8 cellular contexts compared by ENCODE assay signal in the genomic region with DNA sequence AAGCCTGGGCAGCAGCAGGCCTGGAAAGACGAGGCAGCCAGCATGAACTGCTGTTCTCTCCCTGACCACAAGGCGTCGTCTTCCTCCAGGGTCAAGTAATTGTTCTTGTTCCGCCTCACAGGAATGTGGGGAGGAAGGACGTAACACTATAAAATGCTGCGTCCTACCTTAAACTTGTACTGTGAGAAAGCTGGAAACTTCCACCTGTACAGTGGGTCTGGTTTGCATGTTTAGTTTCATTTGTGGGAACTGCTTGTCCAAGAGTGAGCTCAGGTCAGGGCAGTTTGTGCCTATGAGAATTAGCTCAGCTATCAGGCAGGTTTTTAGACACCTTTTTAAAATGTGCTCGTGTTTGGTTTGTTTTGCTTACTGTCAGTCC. TPM values are rescaled to one million over a fixed set of nuclear protein-coding genes. Genes with fewer than 3 reads are reported as not detected.
DNase-seq lines count a peak whose midpoint lies in the region; ATAC-seq lines count a peak whose summit lies in the region.

No MANE protein-coding gene starts in this region.

- H3K27me3 Mint-ChIP-seq in activated CD4-positive, alpha-beta T cell treated with anti-CD3 and anti-CD28 coated beads for 36 hours = no peaks in the 10 kb centered on the region

- no peaks in the 10 kb centered on the region for H3K9me3 Mint-ChIP-seq in activated CD4-positive, alpha-beta T cell treated with anti-CD3 and anti-CD28 coated beads for 36 hours (ENCODE audit: low read depth)

- H4K12ac ChIP-seq in trophoblast cell (ENCODE audit: low read depth, low read length) = no peak overlapping the region

- H3K23ac ChIP-seq in trophoblast cell (ENCODE audit: low read length) = no peak overlapping the region

- no peak overlapping the region for H3K14ac ChIP-seq in trophoblast cell (ENCODE audit: low read length)

- no peak for ATAC-seq in activated CD4-positive, alpha-beta T cell treated with anti-CD3 and anti-CD28 coated beads for 36 hours
- ATAC-seq in GM21737 (IDR thresholded peaks at IDR 0.05; ENCODE audit: unreplicated experiment) = peak; percentile 75

- CTCF ChIA-PET in activated CD4-positive, alpha-beta T cell treated with anti-CD3 and anti-CD28 coated beads for 36 hours (lab: Charles Lee) = interaction anchor here (1.1 to 1.9 kb wide), 4 partner anchors 11 to 335 kb away, joined by 3 to 7 read pairs (median 4); no protein-coding TSS in a partner anchor

- no peaks in the 10 kb centered on the region for H3K27me3 ChIP-seq in trophoblast cell (ENCODE audit: insufficient read depth, low read length)

- H3K79me1 ChIP-seq in trophoblast cell (ENCODE audit: low read length) = no peaks in the 10 kb centered on the region

- no peak overlapping the region for H2AFZ ChIP-seq in trophoblast cell (ENCODE audit: insufficient read depth, low read length, poor library complexity)

- H3K4me1 Mint-ChIP-seq in activated CD4-positive, alpha-beta T cell treated with anti-CD3 and anti-CD28 coated beads for 36 hours = no peaks in the 10 kb centered on the region

- no peak overlapping the region for H2BK12ac ChIP-seq in trophoblast cell (ENCODE audit: low read length)

- no peak overlapping the region for H2AK5ac ChIP-seq in trophoblast cell (ENCODE audit: low read length)

- no peaks in the 10 kb centered on the region for H3K9me3 ChIP-seq in trophoblast cell (ENCODE audit: insufficient read depth, low read depth, low read length)

- peak; percentile 50 for DNase-seq in activated CD4-positive, alpha-beta T cell treated with anti-CD3 and anti-CD28 coated beads for 36 hours
- no peak for DNase-seq in activated CD4-positive, alpha-beta T cell treated with anti-CD3 and anti-CD28 coated beads for 1 hour
- DNase-seq in Kasumi-1 (lab: John Stamatoyannopoulos, UW) (peak; percentile 68 to 70), glomerular endothelial cell (ENCODE audit: extremely low read depth, low read depth, low spot score) (peak; percentile 51), trophoblast cell (peak; percentile 60 to 86), ureter (ENCODE audit: low spot score) (no peak)
- peak; percentile 27 to 45 for DNase-seq in activated CD4-positive, alpha-beta T cell treated with anti-CD3 and anti-CD28 coated beads, Interleukin-2, amount 50 U/mL, for 48 hours

- H3K4me1 ChIP-seq in trophoblast cell (ENCODE audit: control insufficient read depth in 1 of 2, insufficient read depth in 2 of 2, low read length in 2 of 2) = no peaks in the 10 kb centered on the region

- no peak overlapping the region for H3K18ac ChIP-seq in trophoblast cell (ENCODE audit: low read length)

- H3K27ac Mint-ChIP-seq in activated CD4-positive, alpha-beta T cell treated with anti-CD3 and anti-CD28 coated beads for 36 hours = no peak overlapping the region

- H3K4me3 Mint-ChIP-seq in activated CD4-positive, alpha-beta T cell treated with anti-CD3 and anti-CD28 coated beads for 36 hours = no peak overlapping the region

- no peak overlapping the region for H3K27ac ChIP-seq in trophoblast cell (ENCODE audit: low read depth, low read length)

- H3K4me3 ChIP-seq in trophoblast cell (ENCODE audit: low read depth, low read length) = no peak overlapping the region

- no peaks in the 10 kb centered on the region for H3K79me2 ChIP-seq in trophoblast cell (ENCODE audit: control insufficient read depth, insufficient read depth, low read length, poor library complexity)

- H4K91ac ChIP-seq in trophoblast cell (ENCODE audit: low read depth, low read length) = no peak overlapping the region

- H2BK120ac ChIP-seq in trophoblast cell (ENCODE audit: insufficient read depth, low read length, poor library complexity) = no peak overlapping the region

- no peak overlapping the region for H2BK5ac ChIP-seq in trophoblast cell (ENCODE audit: low read depth, low read length, poor library complexity)

- no peak overlapping the region for H3K4ac ChIP-seq in trophoblast cell (ENCODE audit: low read depth, low read length)

- peaks cover 24% of the 10 kb centered on the region for H3K36me3 Mint-ChIP-seq in activated CD4-positive, alpha-beta T cell treated with anti-CD3 and anti-CD28 coated beads for 36 hours (ENCODE audit: low read depth)

- POLR2A ChIA-PET in activated CD4-positive, alpha-beta T cell treated with anti-CD3 and anti-CD28 coated beads for 36 hours (lab: Charles Lee) = no interaction called here

- peaks cover 2 to 8% of the 10 kb centered on the region in 2 experiments for H3K36me3 ChIP-seq in trophoblast cell (ENCODE audit: control insufficient read depth in 1 of 2, insufficient read depth in 2 of 2, low read length in 2 of 2)

- no peak overlapping the region for H3K9ac ChIP-seq in trophoblast cell (ENCODE audit: low read length)

- WGBS in trophoblast cell (ENCODE audit: extremely low coverage, insufficient coverage, insufficient read length) = no CpG with 5 or more reads among the region's 7 CpGs

- no peak overlapping the region for H4K8ac ChIP-seq in trophoblast cell (ENCODE audit: low read depth, low read length)

- H3K4me2 ChIP-seq in trophoblast cell (ENCODE audit: low read length) = peak overlapping the region; percentile 23

- intact Hi-C loops in activated CD4-positive, alpha-beta T cell treated with anti-CD3 and anti-CD28 coated beads for 36 hours (cut with DNase I, micrococcal nuclease) = no loop called here

RNA-seq across cellular contexts. Expression of a gene that starts 55.2 kb away (rescaled TPM):
- total RNA-seq in activated CD4-positive, alpha-beta T cell treated with anti-CD3 and anti-CD28 coated beads for 36 hours = 10 to 100 TPM in 1 of 2 experiments, 1 to 10 TPM in 1; 9.8 to 10.7 TPM
- total RNA-seq in glomerular endothelial cell (40.8 and 43.2 TPM in 2 replicates), ureter (14.5 TPM)
- polyA plus RNA-seq in trophoblast cell (2013) = 15.7 and 16.4 TPM in 2 replicates

Comparison
In these comparisons a context has a peak if more than half of its experiments do, and no peak if none do; other contexts are left out.
1. DNase-seq: peak in activated CD4-positive, alpha-beta T cell treated with anti-CD3 and anti-CD28 coated beads for 36 hours (single experiment), Kasumi-1 (2 of 2), activated CD4-positive, alpha-beta T cell treated with anti-CD3 and anti-CD28 coated beads, Interleukin-2, amount 50 U/mL, for 48 hours (2 of 2), glomerular endothelial cell (single experiment) and trophoblast cell (2 of 2); none in activated CD4-positive, alpha-beta T cell treated with anti-CD3 and anti-CD28 coated beads for 1 hour (single experiment) and ureter (single experiment).